14 cellular contexts compared by ENCODE assay signal in genomic region chr18:67600181-67600631, GRCh38.
DNase-seq lines count a peak whose midpoint lies in the region; ATAC-seq and TF ChIP-seq lines count a peak whose summit lies in the region.
"Had no signal": no experiment of that assay in that cellular context is flagged by ENCODE, and none has a peak within 500 bp of the region (broad histone marks: within the 10 kb centered on the region; RNA-seq: fewer than 3 reads in every experiment).

No MANE protein-coding gene starts in this region.

- no peaks in the 10 kb centered on the region for H3K27me3 Mint-ChIP-seq in natural killer cell treated with Interleukin-12 subunit alpha and Interleukin-12 subunit beta and Interleukin-15 and Interleukin-18, amount 100 ng/mL, for 72 hours

- H3K36me3 ChIP-seq in neuron (ENCODE audit: insufficient read depth, low read length): no peaks in the 10 kb centered on the region
- H3K36me3 ChIP-seq: esophagus muscularis mucosa, tibial nerve had no signal

- no peak overlapping the region for H3K4me3 Mint-ChIP-seq in natural killer cell treated with Interleukin-12 subunit alpha and Interleukin-12 subunit beta and Interleukin-15 and Interleukin-18, amount 100 ng/mL, for 72 hours

- no peaks in the 10 kb centered on the region for H3K27me3 ChIP-seq in neuron (ENCODE audit: insufficient read depth, low read length)
- H3K27me3 ChIP-seq: esophagus muscularis mucosa, tibial nerve had no signal

- H3K9me3 Mint-ChIP-seq in natural killer cell treated with Interleukin-12 subunit alpha and Interleukin-12 subunit beta and Interleukin-15 and Interleukin-18, amount 100 ng/mL, for 72 hours: peaks cover 7% of the 10 kb centered on the region

- no peak overlapping the region for H3K27ac ChIP-seq in RWPE1
- H3K27ac ChIP-seq: esophagus muscularis mucosa, tibial nerve had no signal

- CTCF ChIA-PET in RWPE1 (lab: Yijun Ruan, JAX): no interaction called here

- H3K4me3 ChIP-seq in neuron (ENCODE audit: low read length): no peak overlapping the region
- H3K4me3 ChIP-seq: esophagus muscularis mucosa, lung, tibial nerve had no signal

- DNase-seq in EL: peak; percentile 89
- peak; percentile 23 for DNase-seq in RWPE1 (ENCODE audit: low spot score)
- DNase-seq in fibroblast of peridontal ligament (ENCODE audit: extremely low read depth): peak; percentile 54
- DNase-seq in natural killer cell treated with Interleukin-12 subunit alpha and Interleukin-12 subunit beta and Interleukin-15 and Interleukin-18, amount 100 ng/mL, for 72 hours (ENCODE audit: low spot score): no peak
- DNase-seq in NCI-H2081 (lab: John Stamatoyannopoulos, UW): no peak
- DNase-seq: aorta, NCI-H1694, T-helper 9 cell had no signal

- H3K36me3 Mint-ChIP-seq in natural killer cell treated with Interleukin-12 subunit alpha and Interleukin-12 subunit beta and Interleukin-15 and Interleukin-18, amount 100 ng/mL, for 72 hours: peaks cover 5% of the 10 kb centered on the region

- peak overlapping the region; percentile 30 for H2AFZ ChIP-seq in neuron (ENCODE audit: low read depth, low read length)

- H3K4me1 Mint-ChIP-seq in natural killer cell treated with Interleukin-12 subunit alpha and Interleukin-12 subunit beta and Interleukin-15 and Interleukin-18, amount 100 ng/mL, for 72 hours (ENCODE audit: low read depth in 2 of 2): no peaks in the 10 kb centered on the region

- H3K4me1 ChIP-seq in neuron (ENCODE audit: insufficient read depth, low read length): peaks cover 5% of the 10 kb centered on the region
- H3K4me1 ChIP-seq: esophagus muscularis mucosa had no signal

- no peak for ATAC-seq in natural killer cell treated with Interleukin-12 subunit alpha and Interleukin-12 subunit beta and Interleukin-15 and Interleukin-18, amount 100 ng/mL, for 72 hours
- ATAC-seq in GM21723 (IDR thresholded peaks at IDR 0.05; ENCODE audit: unreplicated experiment) (no peak), HG03095 (IDR thresholded peaks at IDR 0.05; ENCODE audit: unreplicated experiment) (no peak)

- H3K27ac Mint-ChIP-seq in natural killer cell treated with Interleukin-12 subunit alpha and Interleukin-12 subunit beta and Interleukin-15 and Interleukin-18, amount 100 ng/mL, for 72 hours: no peak overlapping the region

- TF ChIP-seq CTCF in RWPE1 (conservative IDR thresholded peaks at IDR 0.05; ENCODE audit: low read depth): no peak

- no peaks in the 10 kb centered on the region for H3K9me3 ChIP-seq in neuron (ENCODE audit: low read length)

- POLR2A ChIA-PET in RWPE1 (lab: Yijun Ruan, JAX; ENCODE audit: low non-redundant PET): no interaction called here

Comparison
In these comparisons a context has a peak if more than half of its experiments do, and no peak if none do; other contexts are left out.
1. DNase-seq: peak in EL (single experiment), RWPE1 (single experiment) and fibroblast of peridontal ligament (single experiment); none in natural killer cell treated with Interleukin-12 subunit alpha and Interleukin-12 subunit beta and Interleukin-15 and Interleukin-18, amount 100 ng/mL, for 72 hours (single experiment) and NCI-H2081 (0 of 2).